In the genomic region with DNA sequence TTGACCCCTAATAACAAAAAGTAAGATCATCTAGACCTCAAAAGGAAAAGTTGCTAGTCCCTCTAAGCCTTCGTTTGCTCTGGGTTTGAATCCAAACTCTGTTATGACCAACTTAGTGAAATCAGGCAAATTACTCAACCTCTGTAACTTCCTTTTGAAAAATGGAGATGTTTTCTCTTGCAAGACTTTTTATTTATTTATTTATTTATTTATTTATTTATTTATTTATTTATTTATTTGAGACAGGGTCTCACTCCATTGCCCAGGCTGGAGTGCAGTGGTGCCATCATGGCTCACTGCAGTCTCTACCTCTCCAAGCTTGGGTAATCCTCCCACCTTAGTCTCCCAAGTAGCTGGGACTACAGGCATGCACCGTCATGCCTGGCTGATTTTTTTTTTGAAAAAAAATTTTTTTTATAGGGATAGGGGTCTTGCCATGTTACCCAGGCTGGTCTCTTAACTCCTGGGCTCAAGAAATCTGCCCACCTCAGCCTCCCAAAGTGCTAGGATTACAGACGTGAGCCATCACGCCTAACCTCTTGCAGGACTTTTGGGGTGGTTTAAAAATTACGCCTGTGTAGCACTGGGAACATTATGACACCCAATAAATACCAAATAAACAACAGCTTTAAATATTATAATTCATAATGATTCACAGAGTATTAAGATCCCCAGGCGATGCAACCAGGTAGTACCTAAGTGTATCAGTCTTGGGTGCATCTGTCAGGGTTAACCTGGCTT, we compare ENCODE assay signal across 10 cellular contexts.
DNase-seq lines count a peak whose midpoint lies in the region; ATAC-seq and TF ChIP-seq lines count a peak whose summit lies in the region.
"Had no signal": no experiment of that assay in that cellular context is flagged by ENCODE, and none has a peak within 500 bp of the region (broad histone marks: within the 10 kb centered on the region; RNA-seq: fewer than 3 reads in every experiment).

No MANE protein-coding gene starts in this region.

- TF ChIP-seq CTCF in MCF 10A (IDR thresholded peaks at IDR 0.05; ENCODE audit: unreplicated experiment), result no peak
- TF ChIP-seq CTCF in breast epithelium (IDR thresholded peaks at IDR 0.05), result no peak
- no peak for TF ChIP-seq CTCF in WTC11 (IDR thresholded peaks at IDR 0.05)
- TF ChIP-seq CTCF in hepatocyte (IDR thresholded peaks at IDR 0.05; ENCODE audit: poor library complexity), result no peak

- H3K27me3 ChIP-seq in breast epithelium (no peaks in the 10 kb centered on the region), hepatocyte (no peaks in the 10 kb centered on the region), thymus (ENCODE audit: control insufficient read depth, insufficient read depth) (no peaks in the 10 kb centered on the region)

- POLR2A ChIA-PET in MCF 10A (lab: Yijun Ruan, JAX) (interaction anchor here (0.6 to 2.4 kb wide), 6 partner anchors 9 to 790 kb away, joined by 3 to 9 read pairs (median 4); no protein-coding TSS in a partner anchor), WTC11 (lab: Charles Lee) (interaction anchor here (0.7 kb wide), 1 partner anchor 62 kb away, joined by 3 read pairs; no protein-coding TSS in a partner anchor)

- H3K4me1 Mint-ChIP-seq in MCF 10A (ENCODE audit: insufficient read depth, unreplicated experiment) (peaks cover 15% of the 10 kb centered on the region), WTC11 (peaks cover 59% of the 10 kb centered on the region)

- TF ChIP-seq POLR2A in breast epithelium (IDR thresholded peaks at IDR 0.05), result no peak

- no peaks in the 10 kb centered on the region for H3K79me2 ChIP-seq in hepatocyte

- H3K4me2 ChIP-seq in hepatocyte, result peak overlapping the region; percentile 59

- H4K20me1 ChIP-seq in hepatocyte (ENCODE audit: insufficient read depth, poor library complexity, severe bottlenecking), result no peaks in the 10 kb centered on the region

- no peak overlapping the region for H2AFZ ChIP-seq in hepatocyte

- no peaks in the 10 kb centered on the region for H3K9me2 ChIP-seq in hepatocyte (replicated peaks; ENCODE audit: insufficient read depth)

- intact Hi-C loops in MCF 10A (cut with micrococcal nuclease) (no loop called here), breast epithelium (cut with DNase I; ENCODE audit: low total_unique reads) (no loop called here)

- WGBS in hepatocyte (ENCODE audit: low lambda C conversion rate, missing lambda C conversion rate), result 87% methylated on average over 6 of the region's 6 CpGs
- WGBS in thymus, result 47% methylated on average over 6 of the region's 6 CpGs

- H3K36me3 Mint-ChIP-seq in MCF 10A (ENCODE audit: insufficient read depth, unreplicated experiment), result no peaks in the 10 kb centered on the region
- H3K36me3 Mint-ChIP-seq in WTC11, result no peaks in the 10 kb centered on the region

- H3K4me3 ChIP-seq in breast epithelium (no peak overlapping the region), hepatocyte (no peak overlapping the region), thymus (ENCODE audit: low read length) (peak overlapping the region; percentile 18)

- ATAC-seq in WTC11 (no peak), GM21723 (IDR thresholded peaks at IDR 0.05; ENCODE audit: unreplicated experiment) (no peak), HG02759 (IDR thresholded peaks at IDR 0.05; ENCODE audit: unreplicated experiment) (no peak)

- no peaks in the 10 kb centered on the region for H3K4me1 ChIP-seq in breast epithelium
- H3K4me1 ChIP-seq in hepatocyte (ENCODE audit: insufficient read depth), result peaks cover 4% of the 10 kb centered on the region
- peaks cover 30% of the 10 kb centered on the region for H3K4me1 ChIP-seq in thymus (ENCODE audit: control insufficient read depth, insufficient read depth, low read length)

- CTCF ChIA-PET in MCF 10A (lab: Yijun Ruan, JAX) (interaction anchor here (1.0 to 2.4 kb wide), 2 partner anchors 15 to 35 kb away, joined by 4 to 8 read pairs; no protein-coding TSS in a partner anchor), WTC11 (lab: Charles Lee) (interaction anchor here (3.5 kb wide), 1 partner anchor 34 kb away, joined by 16 read pairs; no protein-coding TSS in a partner anchor)

- BruUV-seq in MCF 10A (replicated peaks; lab: Mats Ljungman, UMichigan), result TSS peak; percentile 82

- H3K9me3 ChIP-seq in breast epithelium (no peaks in the 10 kb centered on the region), hepatocyte (ENCODE audit: low read depth) (no peaks in the 10 kb centered on the region), thymus (ENCODE audit: control insufficient read depth) (no peaks in the 10 kb centered on the region)

- H3K4me3 Mint-ChIP-seq in MCF 10A (ENCODE audit: unreplicated experiment) (peak overlapping the region; percentile 35), WTC11 (no peak overlapping the region)

- H3K9me3 Mint-ChIP-seq in MCF 10A (ENCODE audit: unreplicated experiment) (no peaks in the 10 kb centered on the region), WTC11 (no peaks in the 10 kb centered on the region)

- peak overlapping the region; percentile 65 for H3K27ac Mint-ChIP-seq in MCF 10A (ENCODE audit: low read depth, unreplicated experiment)
- H3K27ac Mint-ChIP-seq in WTC11, result 0 out of 2 replicates have a peak overlapping the region, but pooled peaks have one; percentile 25

- DNase-seq in MCF 10A (ENCODE audit: unreplicated experiment), result no peak
- no peak for DNase-seq in breast epithelium (ENCODE audit: low spot score in 2 of 2)
- no peak for DNase-seq in WTC11 (ENCODE audit: low spot score)
- no peak for DNase-seq in hepatocyte (ENCODE audit: low spot score)
- DNase-seq in HuH-7.5 (ENCODE audit: low spot score), result no peak
- DNase-seq: foreskin melanocyte, occipital lobe had no signal

- no peaks in the 10 kb centered on the region for H3K27me3 Mint-ChIP-seq in MCF 10A (ENCODE audit: insufficient read depth, unreplicated experiment)
- no peaks in the 10 kb centered on the region for H3K27me3 Mint-ChIP-seq in WTC11 (ENCODE audit: low read depth)

- H3K27ac ChIP-seq in breast epithelium, result peak overlapping the region in 1 of 2 donors; percentile 49
- H3K27ac ChIP-seq in hepatocyte, result peak overlapping the region; percentile 61
- peak overlapping the region; percentile 98 for H3K27ac ChIP-seq in thymus (ENCODE audit: low read depth)

- H3K36me3 ChIP-seq in breast epithelium (no peaks in the 10 kb centered on the region), hepatocyte (replicated peaks; ENCODE audit: insufficient read depth, low read depth) (no peaks in the 10 kb centered on the region), thymus (ENCODE audit: control insufficient read depth, insufficient read depth) (no peaks in the 10 kb centered on the region)

TF ChIP-seq in WTC11, 78 proteins besides CTCF, POLR2A, EP300 and RAD21:
- 0 out of 2 replicates have a peak, but pooled peaks have one; percentile 70 for TF ChIP-seq ZNF121 (CRISPR knock-in tag; IDR thresholded peaks at IDR 0.05)
- TF ChIP-seq, protein P1, sequence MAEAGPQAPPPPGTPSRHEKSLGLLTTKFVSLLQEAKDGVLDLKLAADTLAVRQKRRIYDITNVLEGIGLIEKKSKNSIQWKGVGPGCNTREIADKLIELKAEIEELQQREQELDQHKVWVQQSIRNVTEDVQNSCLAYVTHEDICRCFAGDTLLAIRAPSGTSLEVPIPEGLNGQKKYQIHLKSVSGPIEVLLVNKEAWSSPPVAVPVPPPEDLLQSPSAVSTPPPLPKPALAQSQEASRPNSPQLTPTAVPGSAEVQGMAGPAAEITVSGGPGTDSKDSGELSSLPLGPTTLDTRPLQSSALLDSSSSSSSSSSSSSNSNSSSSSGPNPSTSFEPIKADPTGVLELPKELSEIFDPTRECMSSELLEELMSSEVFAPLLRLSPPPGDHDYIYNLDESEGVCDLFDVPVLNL (CRISPR knock-in tag; IDR thresholded peaks at IDR 0.05; ENCODE audit: borderline replicate concordance, low read depth), result no peak
- TF ChIP-seq, protein P2, sequence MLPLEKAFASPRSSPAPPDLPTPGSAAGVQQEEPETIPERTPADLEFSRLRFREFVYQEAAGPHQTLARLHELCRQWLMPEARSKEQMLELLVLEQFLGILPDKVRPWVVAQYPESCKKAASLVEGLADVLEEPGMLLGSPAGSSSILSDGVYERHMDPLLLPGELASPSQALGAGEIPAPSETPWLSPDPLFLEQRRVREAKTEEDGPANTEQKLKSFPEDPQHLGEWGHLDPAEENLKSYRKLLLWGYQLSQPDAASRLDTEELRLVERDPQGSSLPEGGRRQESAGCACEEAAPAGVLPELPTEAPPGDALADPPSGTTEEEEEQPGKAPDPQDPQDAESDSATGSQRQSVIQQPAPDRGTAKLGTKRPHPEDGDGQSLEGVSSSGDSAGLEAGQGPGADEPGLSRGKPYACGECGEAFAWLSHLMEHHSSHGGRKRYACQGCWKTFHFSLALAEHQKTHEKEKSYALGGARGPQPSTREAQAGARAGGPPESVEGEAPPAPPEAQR (CRISPR knock-in tag; IDR thresholded peaks at IDR 0.05), result no peak
- no peak for TF ChIP-seq ZNF416 (CRISPR knock-in tag; IDR thresholded peaks at IDR 0.05)
